In genomic region chr17:66348605-66349165, GRCh38 we compare ENCODE assay signal across 9 cellular contexts. TPM values are rescaled to one million over a fixed set of nuclear protein-coding genes. Genes with fewer than 3 reads are reported as not detected.
DNase-seq lines count a peak whose midpoint lies in the region; ATAC-seq, FAIRE-seq and TF ChIP-seq lines count a peak whose summit lies in the region.
"Had no signal": no experiment of that assay in that cellular context is flagged by ENCODE, and none has a peak within 500 bp of the region (broad histone marks: within the 10 kb centered on the region; RNA-seq: fewer than 3 reads in every experiment).

No MANE protein-coding gene starts in this region.

- H3K4me1 Mint-ChIP-seq in osteocyte (ENCODE audit: unreplicated experiment) (peaks cover 63% of the 10 kb centered on the region), WTC11 (peaks cover 35% of the 10 kb centered on the region)

- POLR2A ChIA-PET in WTC11 (lab: Charles Lee) = no interaction called here

- H3K36me3 Mint-ChIP-seq in osteocyte (ENCODE audit: unreplicated experiment) (no peaks in the 10 kb centered on the region), WTC11 (no peaks in the 10 kb centered on the region)

- H3K27me3 Mint-ChIP-seq in osteocyte (ENCODE audit: unreplicated experiment) = no peaks in the 10 kb centered on the region
- no peaks in the 10 kb centered on the region for H3K27me3 Mint-ChIP-seq in WTC11 (ENCODE audit: low read depth)
- H3K27me3 Mint-ChIP-seq: CD4-positive, CD25-positive, alpha-beta regulatory T cell had no signal

- peak overlapping the region; percentile 53 for H3K27ac Mint-ChIP-seq in osteocyte (ENCODE audit: unreplicated experiment)
- no peak overlapping the region for H3K27ac Mint-ChIP-seq in WTC11

- H3K4me3 Mint-ChIP-seq in osteocyte (ENCODE audit: unreplicated experiment) (no peak overlapping the region), WTC11 (no peak overlapping the region)

- TF ChIP-seq CTCF in bronchial epithelial cell (IDR thresholded peaks at IDR 0.05; ENCODE audit: insufficient read depth, low read length, severe bottlenecking) (no peak), osteocyte (IDR thresholded peaks at IDR 0.05) (no peak), WTC11 (IDR thresholded peaks at IDR 0.05) (no peak)

- no peak for FAIRE-seq in bronchial epithelial cell (lab: Jason Lieb, UNC)

- no peak overlapping the region for H3K4me3 ChIP-seq in bronchial epithelial cell (ENCODE audit: low read depth, low read length)

- DNase-seq in NCI-H526 (lab: John Stamatoyannopoulos, UW) (peak; percentile 12 to 14), NCI-H526 treated with DMSO at 0.1 percent for 48 hours (lab: John Stamatoyannopoulos, UW) (no peak), NCI-H2196 (lab: John Stamatoyannopoulos, UW; ENCODE audit: unreplicated experiment) (peak; percentile 51), bronchial epithelial cell (ENCODE audit: low read depth) (peak; percentile 80), osteocyte (ENCODE audit: extremely low spot score, unreplicated experiment) (no peak), iPS-NIHi11 (ENCODE audit: low spot score) (no peak), WTC11 (ENCODE audit: low spot score) (no peak), NCI-H1694 (lab: John Stamatoyannopoulos, UW) (no peak)

- H3K9me3 Mint-ChIP-seq in osteocyte (ENCODE audit: unreplicated experiment) (no peaks in the 10 kb centered on the region), WTC11 (no peaks in the 10 kb centered on the region)
- H3K9me3 Mint-ChIP-seq: CD4-positive, CD25-positive, alpha-beta regulatory T cell had no signal

- no peaks in the 10 kb centered on the region for H3K27me3 ChIP-seq in bronchial epithelial cell (ENCODE audit: control insufficient read depth, insufficient read depth, low read length)

- CTCF ChIA-PET in WTC11 (lab: Charles Lee) = interaction anchor here (2.7 kb wide), 1 partner anchor 38 kb away, joined by 9 read pairs; no protein-coding TSS in a partner anchor

- H3K36me3 ChIP-seq in bronchial epithelial cell (ENCODE audit: control insufficient read depth, insufficient read depth, low read length) = no peaks in the 10 kb centered on the region

- no peak for ATAC-seq in WTC11

TF ChIP-seq in WTC11, 78 proteins besides CTCF, POLR2A, EP300 and RAD21:
- TF ChIP-seq IRF2 (CRISPR knock-in tag; IDR thresholded peaks at IDR 0.05; ENCODE audit: borderline replicate concordance, low read depth) (no peak), GTF2I (CRISPR knock-in tag; conservative IDR thresholded peaks at IDR 0.05) (no peak), RORB (CRISPR knock-in tag; IDR thresholded peaks at IDR 0.05) (no peak), CBFB (CRISPR knock-in tag; IDR thresholded peaks at IDR 0.05; ENCODE audit: low read depth) (no peak), ZNF263 (CRISPR knock-in tag; IDR thresholded peaks at IDR 0.05; ENCODE audit: low read depth) (no peak), JUN (CRISPR knock-in tag; IDR thresholded peaks at IDR 0.05) (no peak), ZBTB43 (CRISPR knock-in tag; IDR thresholded peaks at IDR 0.05) (no peak), NR1H2 (CRISPR knock-in tag; IDR thresholded peaks at IDR 0.05) (no peak), GRHL2 (CRISPR knock-in tag; IDR thresholded peaks at IDR 0.05; ENCODE audit: insufficient replicate concordance, severe bottlenecking) (no peak), SMAD3 (CRISPR knock-in tag; IDR thresholded peaks at IDR 0.05; ENCODE audit: borderline replicate concordance) (no peak), NFYB (CRISPR knock-in tag; conservative IDR thresholded peaks at IDR 0.05; ENCODE audit: low read depth) (no peak), NR2C2 (CRISPR knock-in tag; IDR thresholded peaks at IDR 0.05) (no peak), FOXJ3 (CRISPR knock-in tag; IDR thresholded peaks at IDR 0.05; ENCODE audit: borderline replicate concordance) (no peak), PRRX2 (CRISPR knock-in tag; IDR thresholded peaks at IDR 0.05) (no peak), MYBL2 (CRISPR knock-in tag; IDR thresholded peaks at IDR 0.05) (no peak), HMGA2 (CRISPR knock-in tag; IDR thresholded peaks at IDR 0.05) (no peak)
- TF ChIP-seq, protein P1, sequence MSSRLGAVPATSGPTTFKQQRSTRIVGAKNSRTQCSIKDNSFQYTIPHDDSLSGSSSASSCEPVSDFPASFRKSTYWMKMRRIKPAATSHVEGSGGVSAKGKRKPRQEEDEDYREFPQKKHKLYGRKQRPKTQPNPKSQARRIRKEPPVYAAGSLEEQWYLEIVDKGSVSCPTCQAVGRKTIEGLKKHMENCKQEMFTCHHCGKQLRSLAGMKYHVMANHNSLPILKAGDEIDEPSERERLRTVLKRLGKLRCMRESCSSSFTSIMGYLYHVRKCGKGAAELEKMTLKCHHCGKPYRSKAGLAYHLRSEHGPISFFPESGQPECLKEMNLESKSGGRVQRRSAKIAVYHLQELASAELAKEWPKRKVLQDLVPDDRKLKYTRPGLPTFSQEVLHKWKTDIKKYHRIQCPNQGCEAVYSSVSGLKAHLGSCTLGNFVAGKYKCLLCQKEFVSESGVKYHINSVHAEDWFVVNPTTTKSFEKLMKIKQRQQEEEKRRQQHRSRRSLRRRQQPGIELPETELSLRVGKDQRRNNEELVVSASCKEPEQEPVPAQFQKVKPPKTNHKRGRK (CRISPR knock-in tag; IDR thresholded peaks at IDR 0.05; ENCODE audit: borderline replicate concordance) = no peak
- TF ChIP-seq, protein P2, sequence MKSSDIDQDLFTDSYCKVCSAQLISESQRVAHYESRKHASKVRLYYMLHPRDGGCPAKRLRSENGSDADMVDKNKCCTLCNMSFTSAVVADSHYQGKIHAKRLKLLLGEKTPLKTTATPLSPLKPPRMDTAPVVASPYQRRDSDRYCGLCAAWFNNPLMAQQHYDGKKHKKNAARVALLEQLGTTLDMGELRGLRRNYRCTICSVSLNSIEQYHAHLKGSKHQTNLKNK (CRISPR knock-in tag; IDR thresholded peaks at IDR 0.05) = no peak
- TF ChIP-seq, protein P3, sequence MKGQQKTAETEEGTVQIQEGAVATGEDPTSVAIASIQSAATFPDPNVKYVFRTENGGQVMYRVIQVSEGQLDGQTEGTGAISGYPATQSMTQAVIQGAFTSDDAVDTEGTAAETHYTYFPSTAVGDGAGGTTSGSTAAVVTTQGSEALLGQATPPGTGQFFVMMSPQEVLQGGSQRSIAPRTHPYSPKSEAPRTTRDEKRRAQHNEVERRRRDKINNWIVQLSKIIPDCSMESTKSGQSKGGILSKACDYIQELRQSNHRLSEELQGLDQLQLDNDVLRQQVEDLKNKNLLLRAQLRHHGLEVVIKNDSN (CRISPR knock-in tag; IDR thresholded peaks at IDR 0.05) = no peak
- TF ChIP-seq, protein P4, sequence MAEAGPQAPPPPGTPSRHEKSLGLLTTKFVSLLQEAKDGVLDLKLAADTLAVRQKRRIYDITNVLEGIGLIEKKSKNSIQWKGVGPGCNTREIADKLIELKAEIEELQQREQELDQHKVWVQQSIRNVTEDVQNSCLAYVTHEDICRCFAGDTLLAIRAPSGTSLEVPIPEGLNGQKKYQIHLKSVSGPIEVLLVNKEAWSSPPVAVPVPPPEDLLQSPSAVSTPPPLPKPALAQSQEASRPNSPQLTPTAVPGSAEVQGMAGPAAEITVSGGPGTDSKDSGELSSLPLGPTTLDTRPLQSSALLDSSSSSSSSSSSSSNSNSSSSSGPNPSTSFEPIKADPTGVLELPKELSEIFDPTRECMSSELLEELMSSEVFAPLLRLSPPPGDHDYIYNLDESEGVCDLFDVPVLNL (CRISPR knock-in tag; IDR thresholded peaks at IDR 0.05; ENCODE audit: borderline replicate concordance, low read depth) = no peak

RNA-seq across cellular contexts. Expression of gene PRKCA, which starts 46.3 kb away (rescaled TPM):
- total RNA-seq in bronchial epithelial cell (3.1 and 4.7 TPM in 2 replicates), osteocyte (80.1 and 82.9 TPM in 2 replicates), WTC11 (2021) (21.1 to 29.5 TPM (median 21.6 TPM) in 3 replicates)

Comparison
In these comparisons a context has a peak if more than half of its experiments do, and no peak if none do; other contexts are left out.
1. DNase-seq: peak in NCI-H526 (2 of 2), NCI-H2196 (single experiment) and bronchial epithelial cell (single experiment); none in NCI-H526 treated with DMSO at 0.1 percent for 48 hours (single experiment), osteocyte (single experiment), iPS-NIHi11 (single experiment), WTC11 (single experiment) and NCI-H1694 (single experiment).